10 cellular contexts compared by ENCODE assay signal in the genomic region with DNA sequence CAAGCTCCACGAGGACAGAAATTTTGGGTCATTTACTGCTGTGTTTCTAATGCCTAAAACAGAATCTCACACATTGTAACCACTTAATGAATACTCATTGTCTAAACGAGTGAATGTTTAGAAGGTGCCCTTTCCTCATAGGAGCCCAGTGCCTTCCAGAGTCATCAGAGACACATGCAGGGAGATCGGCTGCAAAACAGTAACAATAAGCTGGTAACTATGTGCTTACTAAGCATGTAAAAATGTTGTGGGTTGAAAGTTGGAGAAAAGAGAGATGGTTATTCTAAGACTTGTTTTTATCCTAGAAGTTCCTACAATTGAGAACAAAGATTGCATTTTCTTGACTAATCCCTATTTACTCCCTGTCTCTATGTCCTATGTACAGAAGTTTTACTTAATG. TPM values are rescaled to one million over a fixed set of nuclear protein-coding genes. Genes with fewer than 3 reads are reported as not detected.
DNase-seq lines count a peak whose midpoint lies in the region; ATAC-seq and TF ChIP-seq lines count a peak whose summit lies in the region.
"Had no signal": no experiment of that assay in that cellular context is flagged by ENCODE, and none has a peak within 500 bp of the region (broad histone marks: within the 10 kb centered on the region; RNA-seq: fewer than 3 reads in every experiment).

No MANE protein-coding gene starts in this region.

- ATAC-seq in sciatic nerve (peak; percentile 42), left cardiac atrium (no peak), left lung (no peak)

- peaks cover 81% of the 10 kb centered on the region for H3K4me1 ChIP-seq in effector memory CD4-positive, alpha-beta T cell (ENCODE audit: control insufficient read depth, insufficient read depth, low read length, poor library complexity, severe bottlenecking)
- H3K4me1 ChIP-seq in SJCRH30 (no peaks in the 10 kb centered on the region), left lung (no peaks in the 10 kb centered on the region)
- H3K4me1 ChIP-seq: esophagus muscularis mucosa had no signal

- intact Hi-C loops in sciatic nerve (cut with DNase I) (no loop called here), left cardiac atrium (cut with DNase I) (no loop called here), left lung (cut with DNase I) (no loop called here)

- H3K4me3 ChIP-seq in effector memory CD4-positive, alpha-beta T cell (ENCODE audit: insufficient read depth, low read depth, low read length, poor library complexity, severe bottlenecking): peak overlapping the region; percentile 2
- H3K4me3 ChIP-seq in SJCRH30 (no peak overlapping the region), left lung (no peak overlapping the region)
- H3K4me3 ChIP-seq: esophagus muscularis mucosa had no signal

- H3K27me3 ChIP-seq in effector memory CD4-positive, alpha-beta T cell (replicated peaks; ENCODE audit: control insufficient read depth, insufficient read depth, low read length, poor library complexity, severe bottlenecking): no peaks in the 10 kb centered on the region
- H3K27me3 ChIP-seq in SJCRH30: peaks cover 11% of the 10 kb centered on the region; the same call in 1 of the 2 replicates
- no peaks in the 10 kb centered on the region for H3K27me3 ChIP-seq in left lung
- H3K27me3 ChIP-seq: esophagus muscularis mucosa had no signal

- no peaks in the 10 kb centered on the region for H3K9me3 ChIP-seq in effector memory CD4-positive, alpha-beta T cell (ENCODE audit: control insufficient read depth, low read length)
- H3K9me3 ChIP-seq in SJCRH30 (replicated peaks): no peaks in the 10 kb centered on the region
- no peaks in the 10 kb centered on the region for H3K9me3 ChIP-seq in left lung
- H3K9me3 ChIP-seq: esophagus muscularis mucosa had no signal

- peaks cover 26% of the 10 kb centered on the region for H3K36me3 ChIP-seq in effector memory CD4-positive, alpha-beta T cell (ENCODE audit: control insufficient read depth, insufficient read depth, low read length)
- H3K36me3 ChIP-seq in SJCRH30 (no peaks in the 10 kb centered on the region), left lung (no peaks in the 10 kb centered on the region)
- H3K36me3 ChIP-seq: esophagus muscularis mucosa had no signal

- DNase-seq in GM03348 (ENCODE audit: low spot score) (peak; percentile 70), RPMI7951 (ENCODE audit: low read depth) (peak; percentile 16), sciatic nerve (ENCODE audit: low spot score) (no peak), SJCRH30 (no peak), left cardiac atrium (no peak), left lung (no peak)
- no peak for DNase-seq in effector memory CD4-positive, alpha-beta T cell
- DNase-seq: NCI-H510A treated with DMSO at 0.1 percent for 48 hours had no signal

- TF ChIP-seq CTCF in left lung (IDR thresholded peaks at IDR 0.05): no peak

- H3K27ac ChIP-seq in effector memory CD4-positive, alpha-beta T cell (ENCODE audit: insufficient read depth, low read length, poor library complexity, severe bottlenecking): peak overlapping the region; percentile 29
- H3K27ac ChIP-seq in SJCRH30 (no peak overlapping the region), left lung (no peak overlapping the region)
- H3K27ac ChIP-seq: esophagus muscularis mucosa had no signal

RNA-seq across cellular contexts. Expression of gene TESPA1, which starts 7.4 kb away (rescaled TPM):
- total RNA-seq in RPMI7951 (2014; rRNA removed; shearing (Covaris generic)): under 0.01 TPM in 1 of 2 replicates, not detected in the other
- 3.1 TPM for total RNA-seq in sciatic nerve
- not detected in 2 replicates for total RNA-seq in SJCRH30 (2014; rRNA removed; shearing (Covaris generic))
- total RNA-seq in left cardiac atrium: under 1 TPM; 0.47 to 0.74 TPM
- total RNA-seq in left lung: 1 to 10 TPM; 1.2 to 3.2 TPM

RNA-seq across cellular contexts. Expression of gene NEUROD4, which starts 42.6 kb away (rescaled TPM):
- total RNA-seq in RPMI7951 (2014; rRNA removed; shearing (Covaris generic)): not detected in 2 replicates
- total RNA-seq in sciatic nerve (not detected), left cardiac atrium (not detected), left lung (not detected)
- not detected in 2 replicates for total RNA-seq in SJCRH30 (2014; rRNA removed; shearing (Covaris generic))
- total RNA-seq: esophagus muscularis mucosa, mesenteric fat pad had no signal

Comparison
In these comparisons a context has a peak if more than half of its experiments do, and no peak if none do; other contexts are left out.
1. DNase-seq: peak in GM03348 (single experiment) and RPMI7951 (single experiment); none in effector memory CD4-positive, alpha-beta T cell (0 of 3), sciatic nerve (single experiment), SJCRH30 (0 of 2), left cardiac atrium (single experiment) and left lung (0 of 2).